Comparison of ENCODE assay signal across 8 cellular contexts in genomic region chr1:155001438-155001687, GRCh38. TPM values are rescaled to one million over a fixed set of nuclear protein-coding genes. Genes with fewer than 3 reads are reported as not detected.
A peak's percentile ranks its signal among the peaks of the same experiment; 100 is the strongest.
DNase-seq lines count a peak whose midpoint lies in the region; ATAC-seq, FAIRE-seq and TF ChIP-seq lines count a peak whose summit lies in the region.

No MANE protein-coding gene starts in this region.

- H4K20me1 ChIP-seq in keratinocyte (ENCODE audit: control insufficient read depth, extremely low read depth, insufficient read depth, low read length) = no peaks in the 10 kb centered on the region

- peak; percentile 79 for DNase-seq in activated T-cell treated with anti-CD3 and anti-CD28 coated beads, Interleukin-2, amount 50 U/mL, for 24 hours
- no peak for DNase-seq in activated T-cell treated with anti-CD3 and anti-CD28 coated beads, Interleukin-2, amount 50 U/mL, for 48 hours
- DNase-seq in activated naive CD4-positive, alpha-beta T cell treated with anti-CD3 and anti-CD28 coated beads, Interleukin-2, amount 50 U/mL, for 72 hours (ENCODE audit: low spot score in 2 of 2) = no peak
- DNase-seq in keratinocyte (ENCODE audit: low read depth, low spot score) (no peak), frontal cortex (ENCODE audit: low spot score in 2 of 2) (no peak), inferior parietal cortex (ENCODE audit: extremely low spot score) (no peak)

- no peak for TF ChIP-seq CTCF in keratinocyte (optimal IDR thresholded peaks at IDR 0.05 in 1 of 3, IDR thresholded peaks at IDR 0.05 in 1 of 3, conservative IDR thresholded peaks at IDR 0.05 in 1 of 3; ENCODE audit: extremely low read depth in 1 of 3, insufficient read depth in 2 of 3, low read length in 3 of 3)

- H3K9me1 ChIP-seq in keratinocyte (ENCODE audit: control insufficient read depth, extremely low read depth, insufficient read depth, low read length) = no peaks in the 10 kb centered on the region

- dilution Hi-C loops in keratinocyte (cut with MboI; ENCODE audit: extremely low pct_ligation_motif_present, low sequenced_read_pairs) = no loop called here

- peaks cover 12% of the 10 kb centered on the region for H3K36me3 Mint-ChIP-seq in activated T-cell treated with anti-CD3 and anti-CD28 coated beads, Interleukin-2, amount 50 U/mL, for 24 hours (ENCODE audit: low read depth)
- H3K36me3 Mint-ChIP-seq in activated naive CD4-positive, alpha-beta T cell treated with anti-CD3 and anti-CD28 coated beads, Interleukin-2, amount 50 U/mL, for 72 hours = peaks cover 10 to 16% of the 10 kb centered on the region in 2 donors

- peaks cover 34% of the 10 kb centered on the region for H3K79me2 ChIP-seq in keratinocyte (ENCODE audit: control insufficient read depth, insufficient read depth, low read length)

- H3K36me3 ChIP-seq in keratinocyte (ENCODE audit: control insufficient read depth in 2 of 2, extremely low read depth in 1 of 2, insufficient read depth in 2 of 2, low read length in 2 of 2) (peaks cover 0 to 4% of the 10 kb centered on the region in 2 experiments), thymus (ENCODE audit: control insufficient read depth, insufficient read depth) (no peaks in the 10 kb centered on the region)

- H3K4me3 ChIP-seq in keratinocyte (ENCODE audit: control insufficient read depth in 2 of 3, extremely low read depth in 1 of 3, insufficient read depth in 2 of 3, low read depth in 1 of 3, low read length in 3 of 3) = peak overlapping the region; percentile 76 to 87 (median 83)
- peak overlapping the region; percentile 48 for H3K4me3 ChIP-seq in thymus (ENCODE audit: low read length)

- no peak for ATAC-seq in activated naive CD4-positive, alpha-beta T cell treated with anti-CD3 and anti-CD28 coated beads, Interleukin-2, amount 50 U/mL, for 72 hours
- no peak for ATAC-seq in HG03354 (IDR thresholded peaks at IDR 0.05; ENCODE audit: poor library complexity, severe bottlenecking, unreplicated experiment)

- no peaks in the 10 kb centered on the region for H3K9me3 Mint-ChIP-seq in activated T-cell treated with anti-CD3 and anti-CD28 coated beads, Interleukin-2, amount 50 U/mL, for 24 hours
- H3K9me3 Mint-ChIP-seq in activated naive CD4-positive, alpha-beta T cell treated with anti-CD3 and anti-CD28 coated beads, Interleukin-2, amount 50 U/mL, for 72 hours = no peaks in the 10 kb centered on the region

- peak overlapping the region; percentile 72 for H3K27ac ChIP-seq in keratinocyte (ENCODE audit: control insufficient read depth, insufficient read depth, low read length)
- H3K27ac ChIP-seq in thymus (ENCODE audit: low read depth) = peak overlapping the region; percentile 87

- H3K27me3 ChIP-seq in keratinocyte (ENCODE audit: control insufficient read depth, extremely low read depth, insufficient read depth, low read length) (no peaks in the 10 kb centered on the region), thymus (ENCODE audit: control insufficient read depth, insufficient read depth) (peaks cover 58% of the 10 kb centered on the region)

- H3K4me1 ChIP-seq in keratinocyte (ENCODE audit: control insufficient read depth, extremely low read depth, insufficient read depth, low read length) (peaks cover 35% of the 10 kb centered on the region), thymus (ENCODE audit: control insufficient read depth, insufficient read depth, low read length) (peaks cover 3% of the 10 kb centered on the region)

- peak overlapping the region; percentile 94 for H3K27ac Mint-ChIP-seq in activated T-cell treated with anti-CD3 and anti-CD28 coated beads, Interleukin-2, amount 50 U/mL, for 24 hours
- peak overlapping the region; percentile 92 for H3K27ac Mint-ChIP-seq in activated naive CD4-positive, alpha-beta T cell treated with anti-CD3 and anti-CD28 coated beads, Interleukin-2, amount 50 U/mL, for 72 hours

- H3K9ac ChIP-seq in keratinocyte (ENCODE audit: control insufficient read depth, extremely low read depth, insufficient read depth, low read length) = peak overlapping the region; percentile 75

- peak overlapping the region; percentile 87 for H3K4me2 ChIP-seq in keratinocyte (ENCODE audit: control insufficient read depth, extremely low read depth, insufficient read depth, low read depth, low read length)

- WGBS in thymus = 2% methylated on average over 12 of the region's 12 CpGs

- H3K9me3 ChIP-seq in keratinocyte (ENCODE audit: control insufficient read depth, low read depth, low read length) (no peaks in the 10 kb centered on the region), thymus (ENCODE audit: control insufficient read depth) (no peaks in the 10 kb centered on the region)

- no peaks in the 10 kb centered on the region for H3K27me3 Mint-ChIP-seq in activated T-cell treated with anti-CD3 and anti-CD28 coated beads, Interleukin-2, amount 50 U/mL, for 24 hours

- no peak overlapping the region for H2AFZ ChIP-seq in keratinocyte (ENCODE audit: control insufficient read depth, low read length)

- FAIRE-seq in keratinocyte (lab: Jason Lieb, UNC) (no peak), frontal cortex (lab: Jason Lieb, UNC) (no peak)

- H3K4me3 Mint-ChIP-seq in activated T-cell treated with anti-CD3 and anti-CD28 coated beads, Interleukin-2, amount 50 U/mL, for 24 hours = peak overlapping the region; percentile 83

- peaks cover 63% of the 10 kb centered on the region for H3K4me1 Mint-ChIP-seq in activated T-cell treated with anti-CD3 and anti-CD28 coated beads, Interleukin-2, amount 50 U/mL, for 24 hours (ENCODE audit: low read depth)

RNA-seq across cellular contexts. Expression of gene ZBTB7B, which starts 1.2 kb away (rescaled TPM):
- total RNA-seq in activated naive CD4-positive, alpha-beta T cell treated with anti-CD3 and anti-CD28 coated beads, Interleukin-2, amount 50 U/mL, for 72 hours = 100 to 1,000 TPM in 1 of 2 donors, 10 to 100 TPM in 1; 97.4 to 184 TPM
- polyA plus RNA-seq in keratinocyte (15.3 to 51.8 TPM (median 20.9 TPM) in 3 replicates), thymus (21.9 TPM)
- 13.9 TPM for polyA plus RNA-seq in keratinocyte (2011; ENCODE audit: low read depth)
- 15.2 and 26.3 TPM in 2 replicates for polyA plus RNA-seq in keratinocyte (2011; cell fraction: cytosol; rRNA removed)
- polyA plus RNA-seq in keratinocyte (2011; cell fraction: nucleus; rRNA removed) = 54.4 and 57.6 TPM in 2 replicates
- 21.0 and 51.7 TPM in 2 replicates for polyA plus RNA-seq in keratinocyte (2012; ENCODE audit: low replicate concordance)
- 21.3 to 40.8 TPM (median 37.0 TPM) in 3 replicates for polyA minus RNA-seq in keratinocyte
- polyA minus RNA-seq in keratinocyte (2011; cell fraction: cytosol; rRNA and poly(A)+ RNA removed) = 72.1 TPM
- polyA minus RNA-seq in keratinocyte (2011; cell fraction: nucleus; rRNA and poly(A)+ RNA removed) = 40.6 and 48.0 TPM in 2 replicates
- 0.82 TPM for total RNA-seq in frontal cortex

RNA-seq across cellular contexts. Expression of gene LENEP, which starts 8.0 kb away (rescaled TPM):
- total RNA-seq in activated naive CD4-positive, alpha-beta T cell treated with anti-CD3 and anti-CD28 coated beads, Interleukin-2, amount 50 U/mL, for 72 hours = under 1 TPM; 0.66 to 0.68 TPM
- polyA plus RNA-seq in keratinocyte (not detected in 3 replicates), thymus (0.16 TPM)
- polyA plus RNA-seq in keratinocyte (2011; ENCODE audit: low read depth) = not detected
- not detected in 2 replicates for polyA plus RNA-seq in keratinocyte (2011; cell fraction: cytosol; rRNA removed)
- 0.51 TPM in 1 of 2 replicates, not detected in the other for polyA plus RNA-seq in keratinocyte (2011; cell fraction: nucleus; rRNA removed)
- polyA plus RNA-seq in keratinocyte (2012; ENCODE audit: low replicate concordance) = not detected in 2 replicates
- polyA minus RNA-seq in keratinocyte = 1.2 to 1.5 TPM in 2 of 3 replicates, not detected in the other
- polyA minus RNA-seq in keratinocyte (2011; cell fraction: cytosol; rRNA and poly(A)+ RNA removed) = not detected
- polyA minus RNA-seq in keratinocyte (2011; cell fraction: nucleus; rRNA and poly(A)+ RNA removed) = not detected in 2 replicates
- total RNA-seq in frontal cortex = 1.2 TPM

RNA-seq across cellular contexts. Expression of gene FLAD1, which starts 18.2 kb away (rescaled TPM):
- total RNA-seq in activated naive CD4-positive, alpha-beta T cell treated with anti-CD3 and anti-CD28 coated beads, Interleukin-2, amount 50 U/mL, for 72 hours = 10 to 100 TPM; 40.8 to 41.9 TPM
- 44.7 to 101 TPM (median 51.4 TPM) in 3 replicates for polyA plus RNA-seq in keratinocyte
- 39.1 TPM for polyA plus RNA-seq in keratinocyte (2011; ENCODE audit: low read depth)
- 46.5 and 61.9 TPM in 2 replicates for polyA plus RNA-seq in keratinocyte (2011; cell fraction: cytosol; rRNA removed)
- 99.8 and 124 TPM in 2 replicates for polyA plus RNA-seq in keratinocyte (2011; cell fraction: nucleus; rRNA removed)
- polyA plus RNA-seq in keratinocyte (2012; ENCODE audit: low replicate concordance) = 54.2 and 66.7 TPM in 2 replicates
- 68.7 to 133 TPM (median 68.8 TPM) in 3 replicates for polyA minus RNA-seq in keratinocyte
- polyA minus RNA-seq in keratinocyte (2011; cell fraction: cytosol; rRNA and poly(A)+ RNA removed) = 74.1 TPM
- 39.9 and 40.5 TPM in 2 replicates for polyA minus RNA-seq in keratinocyte (2011; cell fraction: nucleus; rRNA and poly(A)+ RNA removed)
- polyA plus RNA-seq in thymus = 34.8 TPM
- 17.9 TPM for total RNA-seq in frontal cortex

RNA-seq across cellular contexts. Expression of gene CKS1B, which starts 26.9 kb away (rescaled TPM):
- 100 to 1,000 TPM; 202 to 308 TPM for total RNA-seq in activated naive CD4-positive, alpha-beta T cell treated with anti-CD3 and anti-CD28 coated beads, Interleukin-2, amount 50 U/mL, for 72 hours
- polyA plus RNA-seq in keratinocyte (133 to 300 TPM (median 217 TPM) in 3 replicates), thymus (32.8 TPM)
- polyA plus RNA-seq in keratinocyte (2011; ENCODE audit: low read depth) = 8.8 TPM
- 204 and 245 TPM in 2 replicates for polyA plus RNA-seq in keratinocyte (2011; cell fraction: cytosol; rRNA removed)
- polyA plus RNA-seq in keratinocyte (2011; cell fraction: nucleus; rRNA removed) = 66.6 and 66.9 TPM in 2 replicates
- 78.8 and 129 TPM in 2 replicates for polyA plus RNA-seq in keratinocyte (2012; ENCODE audit: low replicate concordance)
- 75.8 to 128 TPM (median 83.8 TPM) in 3 replicates for polyA minus RNA-seq in keratinocyte
- polyA minus RNA-seq in keratinocyte (2011; cell fraction: cytosol; rRNA and poly(A)+ RNA removed) = 44.7 TPM
- polyA minus RNA-seq in keratinocyte (2011; cell fraction: nucleus; rRNA and poly(A)+ RNA removed) = 10.4 and 19.9 TPM in 2 replicates
- 12.6 TPM for total RNA-seq in frontal cortex

RNA-seq across cellular contexts. Expression of gene SHC1, which starts 30.8 kb away (rescaled TPM):
- 10 to 100 TPM; 50.3 to 76.2 TPM for total RNA-seq in activated naive CD4-positive, alpha-beta T cell treated with anti-CD3 and anti-CD28 coated beads, Interleukin-2, amount 50 U/mL, for 72 hours
- 245 to 385 TPM (median 272 TPM) in 3 replicates for polyA plus RNA-seq in keratinocyte
- 41.9 TPM for polyA plus RNA-seq in keratinocyte (2011; ENCODE audit: low read depth)
- polyA plus RNA-seq in keratinocyte (2011; cell fraction: cytosol; rRNA removed) = 316 and 399 TPM in 2 replicates
- polyA plus RNA-seq in keratinocyte (2011; cell fraction: nucleus; rRNA removed) = 637 and 800 TPM in 2 replicates
- 195 and 241 TPM in 2 replicates for polyA plus RNA-seq in keratinocyte (2012; ENCODE audit: low replicate concordance)
- polyA minus RNA-seq in keratinocyte = 280 to 465 TPM (median 409 TPM) in 3 replicates
- polyA minus RNA-seq in keratinocyte (2011; cell fraction: cytosol; rRNA and poly(A)+ RNA removed) = 214 TPM
- polyA minus RNA-seq in keratinocyte (2011; cell fraction: nucleus; rRNA and poly(A)+ RNA removed) = 152 and 244 TPM in 2 replicates
- polyA plus RNA-seq in thymus = 66.7 TPM
- total RNA-seq in frontal cortex = 6.9 TPM

Comparison
In these comparisons a context has a peak if more than half of its experiments do, and no peak if none do; other contexts are left out.
1. RNA of gene ZBTB7B, which starts 1.2 kb away (total RNA-seq): 97.4 to 184 TPM in activated naive CD4-positive, alpha-beta T cell treated with anti-CD3 and anti-CD28 coated beads, Interleukin-2, amount 50 U/mL, for 72 hours; 0.82 TPM in frontal cortex (single experiment); every median in the first group is over 10 times any median in the second.